In the genomic region with DNA sequence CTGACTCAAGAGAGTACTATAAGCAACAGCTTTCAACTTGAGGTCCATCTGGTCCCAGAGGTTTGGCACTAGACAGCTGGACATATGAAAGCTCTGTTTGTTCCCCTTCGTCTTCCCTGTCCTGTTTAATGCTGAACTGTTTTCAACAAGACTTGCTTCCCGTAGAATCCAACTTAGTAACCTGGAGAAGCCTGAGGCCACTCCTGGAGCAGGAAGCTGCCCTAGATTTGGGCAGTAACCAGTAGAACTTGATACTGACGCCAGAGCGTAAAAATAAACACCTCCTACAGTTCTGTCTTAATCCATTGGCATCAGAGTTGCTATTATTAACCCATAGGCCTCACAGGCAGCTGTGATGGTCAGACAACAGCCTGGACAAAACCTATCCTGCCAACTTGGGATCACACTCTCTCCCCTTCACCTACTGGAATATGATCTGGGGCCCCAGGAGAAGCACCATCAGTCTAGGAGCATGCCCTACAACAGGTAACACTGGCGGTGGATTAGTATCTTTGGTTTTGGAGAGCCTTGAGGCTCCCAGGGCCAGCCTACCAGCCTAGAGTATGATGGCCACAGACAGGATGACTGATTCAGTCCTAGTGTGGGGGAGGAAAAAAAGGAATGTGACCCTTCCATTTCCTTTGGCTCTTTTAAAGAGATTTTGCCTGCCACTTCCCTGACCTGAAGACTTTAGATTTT, we compare ENCODE assay signal across 10 cellular contexts. TPM values are rescaled to one million over a fixed set of nuclear protein-coding genes. Genes with fewer than 3 reads are reported as not detected.
DNase-seq lines count a peak whose midpoint lies in the region; ATAC-seq and TF ChIP-seq lines count a peak whose summit lies in the region.
"Had no signal": no experiment of that assay in that cellular context is flagged by ENCODE, and none has a peak within 500 bp of the region (broad histone marks: within the 10 kb centered on the region; RNA-seq: fewer than 3 reads in every experiment).

No MANE protein-coding gene starts in this region.

- H3F3A ChIP-seq in MM.1S (ENCODE audit: insufficient read depth, low read length), result no peaks in the 10 kb centered on the region

- H3K27ac ChIP-seq in caudate nucleus (ENCODE audit: low read depth, low read length) (peak overlapping the region; percentile 94), spleen (peak overlapping the region in 7 of 8 donors; percentile 33 to 72 (median 48)), MM.1S (ENCODE audit: low read length) (no peak overlapping the region)

- no peaks in the 10 kb centered on the region for H3K9me3 ChIP-seq in spleen
- H3K9me3 ChIP-seq in MM.1S (replicated peaks; ENCODE audit: insufficient read depth, low read length), result no peaks in the 10 kb centered on the region

- H3K9ac ChIP-seq in MM.1S (ENCODE audit: low read length), result no peak overlapping the region

- H3K9me2 ChIP-seq in MM.1S (replicated peaks; ENCODE audit: insufficient read depth, low read length), result no peaks in the 10 kb centered on the region

- H3K9me3 Mint-ChIP-seq in HFFc6 (no peaks in the 10 kb centered on the region), T-cell (no peaks in the 10 kb centered on the region)

- DNase-seq in HFFc6 (peak; percentile 22), caudate nucleus (lab: John Stamatoyannopoulos, UW) (peak in 1 of 61 donors; percentile 11), kidney glomerular epithelial cell (lab: John Stamatoyannopoulos, UW) (peak; percentile 68), spleen (no peak), MM.1S (no peak), T-cell (no peak)
- DNase-seq: activated CD4-positive, alpha-beta T cell treated with anti-CD3 and anti-CD28 coated beads for 4 hours; foreskin melanocyte had no signal

- ATAC-seq in HG02885 (IDR thresholded peaks at IDR 0.05; ENCODE audit: poor library complexity, unreplicated experiment) (no peak), HG03196 (IDR thresholded peaks at IDR 0.05; ENCODE audit: unreplicated experiment) (no peak), T-cell (replicated peaks in 1 of 4) (no peak)

- H3K4me2 ChIP-seq in MM.1S (ENCODE audit: low read depth, low read length), result no peak overlapping the region

- peaks cover 0 to 35% (median 7%) of the 10 kb centered on the region in 6 donors for H3K4me1 ChIP-seq in spleen
- no peaks in the 10 kb centered on the region for H3K4me1 ChIP-seq in MM.1S (ENCODE audit: low read length)

- H3K4me1 Mint-ChIP-seq in HFFc6 (ENCODE audit: low read depth) (peaks cover 94% of the 10 kb centered on the region), T-cell (no peaks in the 10 kb centered on the region)

- H3K79me2 ChIP-seq in MM.1S (ENCODE audit: low read length), result no peaks in the 10 kb centered on the region

- no peaks in the 10 kb centered on the region for H3K36me3 ChIP-seq in spleen
- no peaks in the 10 kb centered on the region for H3K36me3 ChIP-seq in MM.1S (replicated peaks; ENCODE audit: insufficient read depth, low read length)

- intact Hi-C loops in spleen (cut with DNase I; ENCODE audit: low total_unique reads), result no loop called here

- H3K27me3 Mint-ChIP-seq in HFFc6 (ENCODE audit: insufficient read depth) (no peaks in the 10 kb centered on the region), T-cell (peaks cover 3% of the 10 kb centered on the region in 2 donors)

- TF ChIP-seq POLR2A in spleen (IDR thresholded peaks at IDR 0.05), result no peak

- H4K20me1 ChIP-seq in MM.1S (ENCODE audit: insufficient read depth, low read length), result no peaks in the 10 kb centered on the region

- TF ChIP-seq CTCF in HFFc6 (IDR thresholded peaks at IDR 0.05) (no peak), spleen (IDR thresholded peaks at IDR 0.05 in 8 of 11, conservative IDR thresholded peaks at IDR 0.05 in 3 of 11) (no peak), MM.1S (IDR thresholded peaks at IDR 0.05; ENCODE audit: low read length) (no peak)

- H2AFZ ChIP-seq in MM.1S (ENCODE audit: low read length), result no peak overlapping the region

- peak overlapping the region; percentile 66 for H3K4me3 Mint-ChIP-seq in HFFc6
- H3K4me3 Mint-ChIP-seq in T-cell, result no peak overlapping the region

- CTCF ChIA-PET in T-cell (lab: Charles Lee), result no interaction called here

- POLR2A ChIA-PET in T-cell (lab: Charles Lee), result no interaction called here

- H3K36me3 Mint-ChIP-seq in HFFc6 (ENCODE audit: low read depth) (peaks cover 8% of the 10 kb centered on the region), T-cell (no peaks in the 10 kb centered on the region)

- H3K27me3 ChIP-seq in spleen (replicated peaks in 1 of 7) (no peaks in the 10 kb centered on the region), MM.1S (replicated peaks; ENCODE audit: insufficient read depth, low read length) (no peaks in the 10 kb centered on the region)

- peak overlapping the region; percentile 92 for H3K27ac Mint-ChIP-seq in HFFc6
- no peak overlapping the region for H3K27ac Mint-ChIP-seq in T-cell

- WGBS in spleen, 5 donors, result 75 to 84% (median 81%) methylated on average over 5 of the region's 5 CpGs

- H3K4me3 ChIP-seq in spleen, result no peak overlapping the region
- no peak overlapping the region for H3K4me3 ChIP-seq in MM.1S (ENCODE audit: low read length)

RNA-seq across cellular contexts. Expression of gene RUSC2, which starts 29.2 kb away (rescaled TPM):
- total RNA-seq in HFFc6 (2021; fragmentation: NEBNext Ultra II Directional; extraction: Animal tissue kit (Norgen Biotek cat#: 25700)), result 10 to 100 TPM; 54.0 to 70.7 (median 59.9) TPM
- 10 to 100 TPM; 11.5 to 41.9 (median 15.0) TPM for total RNA-seq in spleen
- 10 to 100 TPM in 1 of 3 donors, 1 to 10 TPM in 2; 2.5 to 12.1 (median 5.3) TPM for polyA plus RNA-seq in spleen
- total RNA-seq in T-cell, result 1 to 10 TPM in 3 of 5 donors, under 1 TPM in 2; 0.16 to 3.1 (median 1.2) TPM

Comparison
In these comparisons a context has a peak if more than half of its experiments do, and no peak if none do; other contexts are left out.
1. DNase-seq: peak in HFFc6 (single experiment) and kidney glomerular epithelial cell (single experiment); none in spleen (single experiment), MM.1S (single experiment) and T-cell (0 of 34).